2 cellular contexts compared by ENCODE assay signal in genomic region chr10:37732685-37733084, GRCh38.
A peak's percentile ranks its signal among the peaks of the same experiment; 100 is the strongest.
TF ChIP-seq lines count a peak whose summit lies in the region.

No MANE protein-coding gene starts in this region.

TF ChIP-seq in SK-N-SH, 30 proteins besides CTCF, POLR2A, EP300 and RAD21 (continued from another document):
- TF ChIP-seq, protein P1, sequence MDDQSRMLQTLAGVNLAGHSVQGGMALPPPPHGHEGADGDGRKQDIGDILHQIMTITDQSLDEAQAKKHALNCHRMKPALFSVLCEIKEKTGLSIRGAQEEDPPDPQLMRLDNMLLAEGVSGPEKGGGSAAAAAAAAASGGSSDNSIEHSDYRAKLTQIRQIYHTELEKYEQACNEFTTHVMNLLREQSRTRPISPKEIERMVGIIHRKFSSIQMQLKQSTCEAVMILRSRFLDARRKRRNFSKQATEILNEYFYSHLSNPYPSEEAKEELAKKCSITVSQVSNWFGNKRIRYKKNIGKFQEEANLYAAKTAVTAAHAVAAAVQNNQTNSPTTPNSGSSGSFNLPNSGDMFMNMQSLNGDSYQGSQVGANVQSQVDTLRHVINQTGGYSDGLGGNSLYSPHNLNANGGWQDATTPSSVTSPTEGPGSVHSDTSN (IDR thresholded peaks at IDR 0.05): peak; percentile 20
- peak; percentile 20; the same call in 1 of the 2 replicates for TF ChIP-seq FOSL2 (IDR thresholded peaks at IDR 0.05; ENCODE audit: borderline replicate concordance, low read depth)
- no peak for TF ChIP-seq GATA2 (CRISPR knock-in tag; IDR thresholded peaks at IDR 0.05)
- TF ChIP-seq JUND (IDR thresholded peaks at IDR 0.05): peak; percentile 29; the same call in 1 of the 2 replicates

TF ChIP-seq in SK-N-SH treated with all-trans-retinoic acid at 6 μM for 48 hours, 23 proteins besides CTCF, POLR2A, EP300 and RAD21:
- TF ChIP-seq CREB5 (CRISPR knock-in tag; IDR thresholded peaks at IDR 0.05; ENCODE audit: low read depth) (no peak), ESRRG (CRISPR knock-in tag; IDR thresholded peaks at IDR 0.05) (no peak), ZNF8 (CRISPR knock-in tag; IDR thresholded peaks at IDR 0.05) (no peak), TCF4 (CRISPR knock-in tag; IDR thresholded peaks at IDR 0.05; ENCODE audit: borderline replicate concordance) (no peak), ZNF70 (CRISPR knock-in tag; IDR thresholded peaks at IDR 0.05) (no peak), PPARA (CRISPR knock-in tag; IDR thresholded peaks at IDR 0.05; ENCODE audit: borderline replicate concordance) (no peak), CSDC2 (CRISPR knock-in tag; IDR thresholded peaks at IDR 0.05) (no peak), ARNTL (CRISPR knock-in tag; IDR thresholded peaks at IDR 0.05; ENCODE audit: borderline replicate concordance, low read depth) (no peak), ZFP3 (CRISPR knock-in tag; IDR thresholded peaks at IDR 0.05) (no peak), PATZ1 (CRISPR knock-in tag; IDR thresholded peaks at IDR 0.05; ENCODE audit: borderline replicate concordance) (no peak), ZC3H10 (CRISPR knock-in tag; IDR thresholded peaks at IDR 0.05) (no peak)
